10 cellular contexts compared by ENCODE assay signal in the genomic region with DNA sequence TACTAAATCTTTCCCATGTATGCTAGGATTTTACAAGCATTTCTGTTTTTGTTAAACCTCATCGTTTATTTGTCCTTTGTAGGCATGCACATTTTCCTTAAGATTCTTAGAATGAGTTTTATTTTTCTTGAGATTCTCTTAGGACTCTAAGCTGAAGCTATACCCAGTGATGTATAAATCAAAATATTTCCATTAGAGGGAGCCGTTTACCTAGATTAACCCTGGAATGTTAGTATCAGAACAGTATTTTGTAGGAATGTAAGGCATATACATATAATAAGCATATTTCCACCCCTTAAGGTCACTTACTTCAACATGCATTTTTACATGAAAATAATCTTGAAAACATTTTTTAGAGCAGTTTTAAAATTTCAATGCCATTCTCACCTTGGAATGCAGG. TPM values are rescaled to one million over a fixed set of nuclear protein-coding genes. Genes with fewer than 3 reads are reported as not detected.
DNase-seq lines count a peak whose midpoint lies in the region; ATAC-seq and TF ChIP-seq lines count a peak whose summit lies in the region.
"Had no signal": no experiment of that assay in that cellular context is flagged by ENCODE, and none has a peak within 500 bp of the region (broad histone marks: within the 10 kb centered on the region; RNA-seq: fewer than 3 reads in every experiment).

No MANE protein-coding gene starts in this region.

- no peak overlapping the region for H3K9ac ChIP-seq in neural cell (ENCODE audit: low read length)

- H3K27me3 Mint-ChIP-seq in chondrocyte (ENCODE audit: low read depth) = no peaks in the 10 kb centered on the region
- H3K27me3 Mint-ChIP-seq in CD4-positive, alpha-beta T cell = no peaks in the 10 kb centered on the region
- H3K27me3 Mint-ChIP-seq: activated B cell treated with CpG ODN at 0.5 μM for 24 hours had no signal

- peaks cover 9% of the 10 kb centered on the region for H3K36me3 Mint-ChIP-seq in chondrocyte (ENCODE audit: low read depth)
- no peaks in the 10 kb centered on the region for H3K36me3 Mint-ChIP-seq in CD4-positive, alpha-beta T cell (ENCODE audit: low read depth)

- no peaks in the 10 kb centered on the region for H3K9me2 ChIP-seq in neural cell (ENCODE audit: insufficient read depth, low read length)

- H3K27me3 ChIP-seq in neural cell (ENCODE audit: insufficient read depth, low read depth, low read length) (no peaks in the 10 kb centered on the region), esophagus squamous epithelium (no peaks in the 10 kb centered on the region)
- no peaks in the 10 kb centered on the region for H3K27me3 ChIP-seq in CD4-positive, alpha-beta T cell (ENCODE audit: control insufficient read depth, insufficient read depth, low read length)

- no peak for TF ChIP-seq POLR2A in esophagus squamous epithelium (IDR thresholded peaks at IDR 0.05)

- H3K4me3 ChIP-seq in neural cell (ENCODE audit: low read length) (no peak overlapping the region), esophagus squamous epithelium (no peak overlapping the region)

- H3K4me1 Mint-ChIP-seq in chondrocyte (ENCODE audit: low read depth) = peaks cover 16% of the 10 kb centered on the region
- no peaks in the 10 kb centered on the region for H3K4me1 Mint-ChIP-seq in CD4-positive, alpha-beta T cell (ENCODE audit: low read depth)
- H3K4me1 Mint-ChIP-seq: activated B cell treated with CpG ODN at 0.5 μM for 24 hours, B cell had no signal

- no peak for TF ChIP-seq EP300 in neural cell (conservative IDR thresholded peaks at IDR 0.05; ENCODE audit: poor library complexity, severe bottlenecking)

- H3K27ac ChIP-seq in neural cell (ENCODE audit: low read length) = no peak overlapping the region
- H3K27ac ChIP-seq in esophagus squamous epithelium = no peak overlapping the region
- no peak overlapping the region for H3K27ac ChIP-seq in CD4-positive, alpha-beta T cell (ENCODE audit: low read depth, low read length)

- 2 to 6% methylated on average over 2 of the region's 2 CpGs for WGBS in esophagus squamous epithelium, 2 donors

- no peak overlapping the region for H2AFZ ChIP-seq in neural cell (ENCODE audit: low read depth, low read length)

- peak; percentile 67 for TF ChIP-seq RAD21 in neural cell (conservative IDR thresholded peaks at IDR 0.05)

- intact Hi-C loops in esophagus squamous epithelium (cut with DNase I) = no loop called here
- intact Hi-C loops in CD4-positive, alpha-beta T cell (cut with DNase I, micrococcal nuclease) = no loop called here

- no peaks in the 10 kb centered on the region for H4K20me1 ChIP-seq in neural cell (ENCODE audit: insufficient read depth)

- H3K9me3 Mint-ChIP-seq in chondrocyte (ENCODE audit: low read depth) = no peaks in the 10 kb centered on the region
- H3K9me3 Mint-ChIP-seq in CD4-positive, alpha-beta T cell = no peaks in the 10 kb centered on the region
- H3K9me3 Mint-ChIP-seq: activated B cell treated with CpG ODN at 0.5 μM for 24 hours had no signal

- DNase-seq in NCI-H1105 treated with DMSO at 0.1 percent for 48 hours (lab: John Stamatoyannopoulos, UW) = peak; percentile 9
- DNase-seq in NCI-H1105 (lab: John Stamatoyannopoulos, UW) = no peak
- DNase-seq in NCI-H1694 (lab: John Stamatoyannopoulos, UW) = peak; percentile 18
- no peak for DNase-seq in chondrocyte (ENCODE audit: low spot score)
- no peak for DNase-seq in activated gamma-delta T cell (lab: John Stamatoyannopoulos, UW)
- DNase-seq in esophagus squamous epithelium (lab: John Stamatoyannopoulos, UW) = no peak
- DNase-seq in CD4-positive, alpha-beta T cell = no peak
- DNase-seq: activated B cell treated with CpG ODN at 0.5 μM for 24 hours had no signal

- CTCF ChIA-PET in CD4-positive, alpha-beta T cell (lab: Charles Lee) = no interaction called here

- H3K9me3 ChIP-seq in neural cell (ENCODE audit: low read length) (no peaks in the 10 kb centered on the region), esophagus squamous epithelium (no peaks in the 10 kb centered on the region)
- H3K9me3 ChIP-seq in CD4-positive, alpha-beta T cell (ENCODE audit: control insufficient read depth, low read length) = no peaks in the 10 kb centered on the region

- peak; percentile 81 for TF ChIP-seq CTCF in chondrocyte (IDR thresholded peaks at IDR 0.05)
- TF ChIP-seq CTCF in neural cell (IDR thresholded peaks at IDR 0.05; ENCODE audit: poor library complexity, severe bottlenecking) = peak; percentile 65
- TF ChIP-seq CTCF in esophagus squamous epithelium (IDR thresholded peaks at IDR 0.05) = peak in 2 of 6 experiments; percentile 19 to 57
- TF ChIP-seq CTCF in CD4-positive, alpha-beta T cell (IDR thresholded peaks at IDR 0.05) = no peak

- H3K4me3 Mint-ChIP-seq in chondrocyte (ENCODE audit: unreplicated experiment) = no peak overlapping the region
- no peak overlapping the region for H3K4me3 Mint-ChIP-seq in CD4-positive, alpha-beta T cell
- H3K4me3 Mint-ChIP-seq: activated B cell treated with CpG ODN at 0.5 μM for 24 hours, B cell had no signal

- H3K79me2 ChIP-seq in neural cell (replicated peaks; ENCODE audit: insufficient read depth, low read length) = no peaks in the 10 kb centered on the region

- POLR2A ChIA-PET in CD4-positive, alpha-beta T cell (lab: Charles Lee) = no interaction called here

- no peak overlapping the region for H3K27ac Mint-ChIP-seq in chondrocyte (ENCODE audit: unreplicated experiment)
- no peak overlapping the region for H3K27ac Mint-ChIP-seq in CD4-positive, alpha-beta T cell
- H3K27ac Mint-ChIP-seq: activated B cell treated with CpG ODN at 0.5 μM for 24 hours, B cell had no signal

- ATAC-seq in CD4-positive, alpha-beta T cell (ENCODE audit: poor library complexity) = no peak

- no peaks in the 10 kb centered on the region for H3K36me3 ChIP-seq in neural cell (ENCODE audit: insufficient read depth, low read length)
- H3K36me3 ChIP-seq in esophagus squamous epithelium = no peaks in the 10 kb centered on the region

- no peak overlapping the region for H3K4me2 ChIP-seq in neural cell (ENCODE audit: low read length)

- no peaks in the 10 kb centered on the region for H3K4me1 ChIP-seq in esophagus squamous epithelium

- no peaks in the 10 kb centered on the region for H3F3A ChIP-seq in neural cell (ENCODE audit: insufficient read depth, low read length, poor library complexity, severe bottlenecking)

TF ChIP-seq in neural cell, 6 proteins besides CTCF, POLR2A, EP300 and RAD21:
- TF ChIP-seq SMC3 (conservative IDR thresholded peaks at IDR 0.05; ENCODE audit: poor library complexity) = peak; percentile 54
- TF ChIP-seq MXI1 (conservative IDR thresholded peaks at IDR 0.05; ENCODE audit: poor library complexity, severe bottlenecking) = no peak

RNA-seq across cellular contexts. Expression of gene FCHO2, which starts 35.2 kb away (rescaled TPM):
- total RNA-seq in chondrocyte (22.4 to 24.8 TPM (median 22.5 TPM) in 3 replicates), esophagus squamous epithelium (10 to 100 TPM; 30.2 to 41.8 (median 36.6) TPM)
- 19.9 and 24.3 TPM in 2 replicates for polyA plus RNA-seq in neural cell
- polyA minus RNA-seq in neural cell = 36.5 and 54.3 TPM in 2 replicates
- total RNA-seq in CD4-positive, alpha-beta T cell = 1 to 10 TPM; 2.0 to 2.6 TPM

Comparison
In these comparisons a context has a peak if more than half of its experiments do, and no peak if none do; other contexts are left out.
1. DNase-seq: peak in NCI-H1105 treated with DMSO at 0.1 percent for 48 hours (single experiment) and NCI-H1694 (single experiment); none in NCI-H1105 (single experiment), chondrocyte (single experiment), activated gamma-delta T cell (single experiment), esophagus squamous epithelium (single experiment) and CD4-positive, alpha-beta T cell (0 of 10).